In the genomic region with DNA sequence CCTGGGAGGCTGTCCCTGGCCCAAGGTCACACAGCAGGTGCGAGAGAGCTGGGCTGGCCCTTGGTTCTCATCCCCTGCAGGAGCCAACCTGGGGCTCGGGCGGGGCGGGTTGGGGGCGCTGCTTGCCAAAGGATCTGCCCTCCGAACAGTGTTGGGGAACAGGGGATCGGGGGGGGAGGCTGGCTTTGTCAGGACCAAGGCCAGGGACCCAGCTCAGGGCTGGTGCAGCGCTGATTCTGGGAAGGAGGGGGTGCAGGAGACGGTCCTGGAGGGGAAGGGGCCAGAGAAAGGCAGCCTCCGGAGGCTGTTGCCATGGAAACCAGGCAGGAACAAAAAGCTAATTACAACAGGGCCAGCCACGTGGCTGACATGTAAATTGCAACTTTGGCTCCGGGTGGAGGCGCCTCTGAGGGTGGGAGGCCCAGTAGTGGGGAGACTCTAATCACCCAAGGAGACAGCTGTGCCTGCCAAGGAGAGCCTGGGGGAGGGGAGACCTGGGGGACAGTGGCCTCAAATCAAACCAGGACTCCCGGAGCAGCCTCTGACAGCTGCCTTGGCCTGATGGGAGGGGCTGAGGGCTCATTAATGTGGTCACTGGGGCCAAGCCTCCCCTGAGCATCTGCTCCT, we compare ENCODE assay signal across 1 cellular context.
TF ChIP-seq lines count a peak whose summit lies in the region.

No MANE protein-coding gene starts in this region.

TF ChIP-seq in HepG2, 621 proteins besides CTCF, POLR2A, EP300 and RAD21 (continued from another document and continues in another):
- TF ChIP-seq RERE (CRISPR knock-in tag; IDR thresholded peaks at IDR 0.05; ENCODE audit: low read depth): no peak
- TF ChIP-seq ZNF235 (CRISPR knock-in tag; IDR thresholded peaks at IDR 0.05; ENCODE audit: borderline replicate concordance): 0 out of 2 replicates have a peak, but pooled peaks have one; percentile 17
- no peak for TF ChIP-seq ZNF407 (CRISPR knock-in tag; IDR thresholded peaks at IDR 0.05; ENCODE audit: not compliant biosample characterization)
- TF ChIP-seq ZKSCAN5 (CRISPR knock-in tag; IDR thresholded peaks at IDR 0.05): no peak
- TF ChIP-seq ZFP36 (IDR thresholded peaks at IDR 0.05; ENCODE audit: borderline replicate concordance, low read depth, low read length, partially characterized antibody): no peak
- TF ChIP-seq KLF9 (CRISPR knock-in tag; IDR thresholded peaks at IDR 0.05; ENCODE audit: low read depth): no peak
- TF ChIP-seq LCORL (IDR thresholded peaks at IDR 0.05): no peak
- no peak for TF ChIP-seq LCORL (CRISPR knock-in tag; IDR thresholded peaks at IDR 0.05)
- TF ChIP-seq SUZ12 (IDR thresholded peaks at IDR 0.05; ENCODE audit: low read depth, low read length): no peak
- TF ChIP-seq, protein P1, sequence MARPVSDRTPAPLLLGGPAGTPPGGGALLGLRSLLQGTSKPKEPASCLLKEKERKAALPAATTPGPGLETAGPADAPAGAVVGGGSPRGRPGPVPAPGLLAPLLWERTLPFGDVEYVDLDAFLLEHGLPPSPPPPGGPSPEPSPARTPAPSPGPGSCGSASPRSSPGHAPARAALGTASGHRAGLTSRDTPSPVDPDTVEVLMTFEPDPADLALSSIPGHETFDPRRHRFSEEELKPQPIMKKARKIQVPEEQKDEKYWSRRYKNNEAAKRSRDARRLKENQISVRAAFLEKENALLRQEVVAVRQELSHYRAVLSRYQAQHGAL (CRISPR knock-in tag; IDR thresholded peaks at IDR 0.05; ENCODE audit: not compliant biosample characterization): no peak
- TF ChIP-seq RFX1 (IDR thresholded peaks at IDR 0.05): peak; percentile 79
- TF ChIP-seq ZNF143 (CRISPR knock-in tag; IDR thresholded peaks at IDR 0.05): no peak
- no peak for TF ChIP-seq ZNF724P (CRISPR knock-in tag; IDR thresholded peaks at IDR 0.05; ENCODE audit: borderline replicate concordance)
- TF ChIP-seq, protein P2, sequence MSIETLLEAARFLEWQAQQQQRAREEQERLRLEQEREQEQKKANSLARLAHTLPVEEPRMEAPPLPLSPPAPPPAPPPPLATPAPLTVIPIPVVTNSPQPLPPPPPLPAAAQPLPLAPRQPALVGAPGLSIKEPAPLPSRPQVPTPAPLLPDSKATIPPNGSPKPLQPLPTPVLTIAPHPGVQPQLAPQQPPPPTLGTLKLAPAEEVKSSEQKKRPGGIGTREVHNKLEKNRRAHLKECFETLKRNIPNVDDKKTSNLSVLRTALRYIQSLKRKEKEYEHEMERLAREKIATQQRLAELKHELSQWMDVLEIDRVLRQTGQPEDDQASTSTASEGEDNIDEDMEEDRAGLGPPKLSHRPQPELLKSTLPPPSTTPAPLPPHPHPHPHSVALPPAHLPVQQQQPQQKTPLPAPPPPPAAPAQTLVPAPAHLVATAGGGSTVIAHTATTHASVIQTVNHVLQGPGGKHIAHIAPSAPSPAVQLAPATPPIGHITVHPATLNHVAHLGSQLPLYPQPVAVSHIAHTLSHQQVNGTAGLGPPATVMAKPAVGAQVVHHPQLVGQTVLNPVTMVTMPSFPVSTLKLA (IDR thresholded peaks at IDR 0.05): peak; percentile 74
- TF ChIP-seq, protein P3, sequence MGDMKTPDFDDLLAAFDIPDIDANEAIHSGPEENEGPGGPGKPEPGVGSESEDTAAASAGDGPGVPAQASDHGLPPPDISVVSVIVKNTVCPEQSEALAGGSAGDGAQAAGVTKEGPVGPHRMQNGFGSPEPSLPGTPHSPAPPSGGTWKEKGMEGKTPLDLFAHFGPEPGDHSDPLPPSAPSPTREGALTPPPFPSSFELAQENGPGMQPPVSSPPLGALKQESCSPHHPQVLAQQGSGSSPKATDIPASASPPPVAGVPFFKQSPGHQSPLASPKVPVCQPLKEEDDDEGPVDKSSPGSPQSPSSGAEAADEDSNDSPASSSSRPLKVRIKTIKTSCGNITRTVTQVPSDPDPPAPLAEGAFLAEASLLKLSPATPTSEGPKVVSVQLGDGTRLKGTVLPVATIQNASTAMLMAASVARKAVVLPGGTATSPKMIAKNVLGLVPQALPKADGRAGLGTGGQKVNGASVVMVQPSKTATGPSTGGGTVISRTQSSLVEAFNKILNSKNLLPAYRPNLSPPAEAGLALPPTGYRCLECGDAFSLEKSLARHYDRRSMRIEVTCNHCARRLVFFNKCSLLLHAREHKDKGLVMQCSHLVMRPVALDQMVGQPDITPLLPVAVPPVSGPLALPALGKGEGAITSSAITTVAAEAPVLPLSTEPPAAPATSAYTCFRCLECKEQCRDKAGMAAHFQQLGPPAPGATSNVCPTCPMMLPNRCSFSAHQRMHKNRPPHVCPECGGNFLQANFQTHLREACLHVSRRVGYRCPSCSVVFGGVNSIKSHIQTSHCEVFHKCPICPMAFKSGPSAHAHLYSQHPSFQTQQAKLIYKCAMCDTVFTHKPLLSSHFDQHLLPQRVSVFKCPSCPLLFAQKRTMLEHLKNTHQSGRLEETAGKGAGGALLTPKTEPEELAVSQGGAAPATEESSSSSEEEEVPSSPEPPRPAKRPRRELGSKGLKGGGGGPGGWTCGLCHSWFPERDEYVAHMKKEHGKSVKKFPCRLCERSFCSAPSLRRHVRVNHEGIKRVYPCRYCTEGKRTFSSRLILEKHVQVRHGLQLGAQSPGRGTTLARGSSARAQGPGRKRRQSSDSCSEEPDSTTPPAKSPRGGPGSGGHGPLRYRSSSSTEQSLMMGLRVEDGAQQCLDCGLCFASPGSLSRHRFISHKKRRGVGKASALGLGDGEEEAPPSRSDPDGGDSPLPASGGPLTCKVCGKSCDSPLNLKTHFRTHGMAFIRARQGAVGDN (CRISPR knock-in tag; IDR thresholded peaks at IDR 0.05): peak; percentile 40
- peak in 1 of 2 experiments; percentile 90; a peak in 2 of 4 replicates for TF ChIP-seq REST (IDR thresholded peaks at IDR 0.05; ENCODE audit: borderline replicate concordance in 1 of 2, low read depth in 1 of 2, low read length in 2 of 2)
- TF ChIP-seq ZNF33A (CRISPR knock-in tag; IDR thresholded peaks at IDR 0.05; ENCODE audit: borderline replicate concordance): no peak
- TF ChIP-seq, protein P4, sequence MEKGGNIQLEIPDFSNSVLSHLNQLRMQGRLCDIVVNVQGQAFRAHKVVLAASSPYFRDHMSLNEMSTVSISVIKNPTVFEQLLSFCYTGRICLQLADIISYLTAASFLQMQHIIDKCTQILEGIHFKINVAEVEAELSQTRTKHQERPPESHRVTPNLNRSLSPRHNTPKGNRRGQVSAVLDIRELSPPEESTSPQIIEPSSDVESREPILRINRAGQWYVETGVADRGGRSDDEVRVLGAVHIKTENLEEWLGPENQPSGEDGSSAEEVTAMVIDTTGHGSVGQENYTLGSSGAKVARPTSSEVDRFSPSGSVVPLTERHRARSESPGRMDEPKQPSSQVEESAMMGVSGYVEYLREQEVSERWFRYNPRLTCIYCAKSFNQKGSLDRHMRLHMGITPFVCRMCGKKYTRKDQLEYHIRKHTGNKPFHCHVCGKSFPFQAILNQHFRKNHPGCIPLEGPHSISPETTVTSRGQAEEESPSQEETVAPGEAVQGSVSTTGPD (CRISPR knock-in tag; IDR thresholded peaks at IDR 0.05): no peak
- no peak for TF ChIP-seq ZSCAN21 (CRISPR knock-in tag; IDR thresholded peaks at IDR 0.05; ENCODE audit: borderline replicate concordance)
- TF ChIP-seq DPF2 (CRISPR knock-in tag; IDR thresholded peaks at IDR 0.05; ENCODE audit: borderline replicate concordance, low read depth): no peak
- peak; percentile 80 for TF ChIP-seq RFX3 (CRISPR knock-in tag; IDR thresholded peaks at IDR 0.05)
